ENCODE assay signal across 17 cellular contexts in genomic region chr6:152696543-152696942, GRCh38. TPM values are rescaled to one million over a fixed set of nuclear protein-coding genes. Genes with fewer than 3 reads are reported as not detected.
DNase-seq lines count a peak whose midpoint lies in the region; FAIRE-seq and TF ChIP-seq lines count a peak whose summit lies in the region.
"Had no signal": no experiment of that assay in that cellular context is flagged by ENCODE, and none has a peak within 500 bp of the region (broad histone marks: within the 10 kb centered on the region; RNA-seq: fewer than 3 reads in every experiment).

No MANE protein-coding gene starts in this region.

- CTCF ChIA-PET in mammary epithelial cell (lab: Charles Lee; ENCODE audit: low non-redundant PET) = no interaction called here

- peak overlapping the region; percentile 39 for H3K27ac ChIP-seq in mammary epithelial cell (ENCODE audit: insufficient read depth, low read depth, low read length)
- H3K27ac ChIP-seq in breast epithelium = no peak overlapping the region
- peak overlapping the region; percentile 62 for H3K27ac ChIP-seq in astrocyte (ENCODE audit: low read depth, low read length)
- peak overlapping the region in 6 of 8 donors; percentile 49 to 74 (median 65) for H3K27ac ChIP-seq in spleen
- H3K27ac ChIP-seq: 22Rv1, transverse colon had no signal

- no peaks in the 10 kb centered on the region for H4K20me1 ChIP-seq in mammary epithelial cell (ENCODE audit: insufficient read depth, low read length)
- no peaks in the 10 kb centered on the region for H4K20me1 ChIP-seq in astrocyte (ENCODE audit: insufficient read depth, low read length)

- H3K9ac ChIP-seq in mammary epithelial cell (ENCODE audit: insufficient read depth, low read length) (no peak overlapping the region), astrocyte (ENCODE audit: low read length) (peak overlapping the region; percentile 19)

- H3K27me3 Mint-ChIP-seq in astrocyte (ENCODE audit: low read depth, unreplicated experiment) = no peaks in the 10 kb centered on the region

- TF ChIP-seq POLR2A in breast epithelium (IDR thresholded peaks at IDR 0.05) (no peak), spleen (IDR thresholded peaks at IDR 0.05) (no peak)

- DNase-seq in mammary epithelial cell (peak; percentile 81), breast epithelium (ENCODE audit: low spot score in 2 of 2) (no peak), astrocyte (ENCODE audit: low read depth) (peak; percentile 90), foreskin fibroblast (peak; percentile 27 to 48), spleen (no peak), NCI-H2227 (lab: John Stamatoyannopoulos, UW; ENCODE audit: unreplicated experiment) (no peak), NCI-H345 treated with DMSO at 0.1 percent for 48 hours (lab: John Stamatoyannopoulos, UW; ENCODE audit: unreplicated experiment) (no peak)
- no peak for DNase-seq in activated CD4-positive, alpha-beta T cell treated with anti-CD3 and anti-CD28 coated beads for 4 hours
- DNase-seq: activated naive CD4-positive, alpha-beta T cell; left ventricle myocardium superior; NCI-H1105 treated with DMSO at 0.1 percent for 48 hours; NCI-H510A; transverse colon had no signal

- no peaks in the 10 kb centered on the region for H3K36me3 Mint-ChIP-seq in astrocyte (ENCODE audit: low read depth, unreplicated experiment)
- H3K36me3 Mint-ChIP-seq: IgD-negative memory B cell had no signal

- H3K79me2 ChIP-seq in mammary epithelial cell (ENCODE audit: insufficient read depth, low read length) (no peaks in the 10 kb centered on the region), astrocyte (ENCODE audit: insufficient read depth, low read length) (no peaks in the 10 kb centered on the region)

- H3K36me3 ChIP-seq in mammary epithelial cell (ENCODE audit: insufficient read depth, low read length) (no peaks in the 10 kb centered on the region), breast epithelium (no peaks in the 10 kb centered on the region), astrocyte (ENCODE audit: insufficient read depth, low read length) (no peaks in the 10 kb centered on the region), spleen (no peaks in the 10 kb centered on the region)
- H3K36me3 ChIP-seq: transverse colon had no signal

- H3K4me1 ChIP-seq in mammary epithelial cell (ENCODE audit: insufficient read depth, low read length) = peaks cover 9% of the 10 kb centered on the region
- no peaks in the 10 kb centered on the region for H3K4me1 ChIP-seq in breast epithelium
- H3K4me1 ChIP-seq in astrocyte (ENCODE audit: insufficient read depth, low read length) = peaks cover 4% of the 10 kb centered on the region
- H3K4me1 ChIP-seq in spleen = peaks cover 0 to 10% (median 2%) of the 10 kb centered on the region in 6 donors
- H3K4me1 ChIP-seq: transverse colon had no signal

- WGBS in mammary epithelial cell (ENCODE audit: low coverage, missing lambda C conversion rate) = 7% methylated on average over 2 of the region's 2 CpGs
- 63 to 82% (median 76%) methylated on average over 2 of the region's 2 CpGs for WGBS in spleen, 5 donors

- no peak for TF ChIP-seq CTCF in mammary epithelial cell (conservative IDR thresholded peaks at IDR 0.05 in 1 of 2, IDR thresholded peaks at IDR 0.05 in 1 of 2; ENCODE audit: extremely low read depth in 1 of 2, insufficient read depth in 1 of 2, low read depth in 1 of 2, low read length in 2 of 2)
- no peak for TF ChIP-seq CTCF in breast epithelium (IDR thresholded peaks at IDR 0.05)
- TF ChIP-seq CTCF in astrocyte (IDR thresholded peaks at IDR 0.05; ENCODE audit: insufficient read depth, low read depth, low read length) = no peak
- no peak for TF ChIP-seq CTCF in foreskin fibroblast (IDR thresholded peaks at IDR 0.05; ENCODE audit: low read depth, low read length)
- TF ChIP-seq CTCF in spleen (IDR thresholded peaks at IDR 0.05 in 8 of 11, conservative IDR thresholded peaks at IDR 0.05 in 3 of 11) = no peak

- peak; percentile 43 for FAIRE-seq in astrocyte (lab: Jason Lieb, UNC)

- no TSS peak for BruUV-seq in mammary epithelial cell (replicated peaks; lab: Mats Ljungman, UMichigan)

- H3K27me3 ChIP-seq in mammary epithelial cell (ENCODE audit: insufficient read depth, low read length) (no peaks in the 10 kb centered on the region), breast epithelium (no peaks in the 10 kb centered on the region), astrocyte (ENCODE audit: insufficient read depth, low read length) (no peaks in the 10 kb centered on the region), spleen (replicated peaks in 1 of 7) (peaks cover 0 to 15% (median 0%) of the 10 kb centered on the region in 7 donors)

- peak overlapping the region; percentile 44 for H3K4me2 ChIP-seq in mammary epithelial cell (ENCODE audit: insufficient read depth, low read depth, low read length)
- H3K4me2 ChIP-seq in astrocyte (ENCODE audit: low read length) = peak overlapping the region; percentile 48

- H3K4me3 Mint-ChIP-seq in astrocyte (ENCODE audit: unreplicated experiment) = no peak overlapping the region
- H3K4me3 Mint-ChIP-seq: IgD-negative memory B cell, neural crest cell had no signal

- no peak overlapping the region for H3K27ac Mint-ChIP-seq in astrocyte (ENCODE audit: unreplicated experiment)
- H3K27ac Mint-ChIP-seq: IgD-negative memory B cell had no signal

- H3K4me3 ChIP-seq in mammary epithelial cell (replicated peaks in 1 of 3; ENCODE audit: insufficient read depth in 1 of 3, low read depth in 2 of 3, low read length in 3 of 3) (no peak overlapping the region), breast epithelium (no peak overlapping the region), astrocyte (ENCODE audit: insufficient read depth, low read depth, low read length) (no peak overlapping the region), foreskin fibroblast (ENCODE audit: low read depth in 1 of 2, low read length in 2 of 2) (no peak overlapping the region), spleen (no peak overlapping the region)
- H3K4me3 ChIP-seq: transverse colon had no signal

- H3K9me3 ChIP-seq in mammary epithelial cell (replicated peaks; ENCODE audit: insufficient read depth, low read length) = no peaks in the 10 kb centered on the region
- no peaks in the 10 kb centered on the region for H3K9me3 ChIP-seq in breast epithelium
- no peaks in the 10 kb centered on the region for H3K9me3 ChIP-seq in astrocyte (ENCODE audit: insufficient read depth, low read depth, low read length)
- H3K9me3 ChIP-seq in spleen = no peaks in the 10 kb centered on the region
- H3K9me3 ChIP-seq: transverse colon had no signal

- dilution Hi-C loops in mammary epithelial cell (cut with HindIII; ENCODE audit: low sequenced_read_pairs) = no loop called here

- no peak overlapping the region for H2AFZ ChIP-seq in mammary epithelial cell (ENCODE audit: low read depth, low read length)
- no peak overlapping the region for H2AFZ ChIP-seq in astrocyte (ENCODE audit: low read depth, low read length)

- no peaks in the 10 kb centered on the region for H3K9me3 Mint-ChIP-seq in astrocyte (ENCODE audit: unreplicated experiment)
- H3K9me3 Mint-ChIP-seq: neural crest cell had no signal

- intact Hi-C loops in mammary epithelial cell (cut with micrococcal nuclease) = no loop called here
- intact Hi-C loops in breast epithelium (cut with DNase I; ENCODE audit: low total_unique reads) = no loop called here
- intact Hi-C loops in spleen (cut with DNase I; ENCODE audit: low total_unique reads) = no loop called here

- in situ Hi-C loops in mammary epithelial cell (cut with MboI; ENCODE audit: low sequenced_read_pairs in 2 of 2) = no loop called here

- peaks cover 9% of the 10 kb centered on the region for H3K4me1 Mint-ChIP-seq in astrocyte (ENCODE audit: low read depth, unreplicated experiment)
- H3K4me1 Mint-ChIP-seq: IgD-negative memory B cell, neural crest cell had no signal

RNA-seq across cellular contexts. Expression of gene MYCT1, which starts 1.2 kb away (rescaled TPM):
- total RNA-seq in mammary epithelial cell (not detected), breast epithelium (10 to 100 TPM in 2 of 3 donors, 1 to 10 TPM in 1; 6.6 to 16.4 (median 12.5) TPM), astrocyte (0.61 and 1.0 TPM in 2 replicates), spleen (10 to 100 TPM; 26.9 to 67.4 (median 62.7) TPM)
- polyA plus RNA-seq in mammary epithelial cell (not detected), spleen (10 to 100 TPM in 2 of 3 donors, 1 to 10 TPM in 1; 8.8 to 25.3 (median 11.3) TPM)
- not detected for polyA minus RNA-seq in mammary epithelial cell
- total RNA-seq: activated CD8-positive, alpha-beta memory T cell treated with anti-CD3 and anti-CD28 coated beads for 36 hours; neural crest cell had no signal
- polyA plus RNA-seq: IgD-negative memory B cell had no signal

RNA-seq across cellular contexts. Expression of gene VIP, which starts 54.1 kb away (rescaled TPM):
- not detected for total RNA-seq in mammary epithelial cell
- not detected for polyA plus RNA-seq in mammary epithelial cell
- not detected for polyA minus RNA-seq in mammary epithelial cell
- total RNA-seq in breast epithelium = 1 to 10 TPM in 1 of 3 donors, under 1 TPM in 2; 0.48 to 1.5 (median 0.98) TPM
- 0.36 and 0.45 TPM in 2 replicates for total RNA-seq in astrocyte
- total RNA-seq in spleen = 1 to 10 TPM; 1.6 to 7.4 (median 3.1) TPM
- polyA plus RNA-seq in spleen = 10 to 100 TPM in 2 of 3 donors, 1 to 10 TPM in 1; 1.5 to 25.2 (median 19.3) TPM
- total RNA-seq: activated CD8-positive, alpha-beta memory T cell treated with anti-CD3 and anti-CD28 coated beads for 36 hours; neural crest cell had no signal
- polyA plus RNA-seq: IgD-negative memory B cell had no signal

RNA-seq across cellular contexts. Expression of gene SYNE1, which starts 59.4 kb away (rescaled TPM):
- total RNA-seq in mammary epithelial cell = 10 to 100 TPM; 27.2 to 87.7 TPM
- polyA plus RNA-seq in mammary epithelial cell = 3.9 TPM
- polyA minus RNA-seq in mammary epithelial cell = 26.7 TPM
- 100 to 1,000 TPM in 1 of 3 donors, 10 to 100 TPM in 2; 80.9 to 106 (median 95.7) TPM for total RNA-seq in breast epithelium
- total RNA-seq in astrocyte = 64.0 and 66.5 TPM in 2 replicates
- total RNA-seq in spleen = 100 to 1,000 TPM; 171 to 336 (median 316) TPM
- 10 to 100 TPM; 27.8 to 48.4 (median 35.7) TPM for polyA plus RNA-seq in spleen

Comparison
In these comparisons a context has a peak if more than half of its experiments do, and no peak if none do; other contexts are left out.
1. DNase-seq: peak in mammary epithelial cell (single experiment), astrocyte (single experiment) and foreskin fibroblast (2 of 2); none in breast epithelium (0 of 2), spleen (single experiment), NCI-H2227 (single experiment), activated CD4-positive, alpha-beta T cell treated with anti-CD3 and anti-CD28 coated beads for 4 hours (0 of 2) and NCI-H345 treated with DMSO at 0.1 percent for 48 hours (single experiment).
2. H3K27ac ChIP-seq: peak in mammary epithelial cell (single experiment), astrocyte (single experiment) and spleen (6 of 8); none in breast epithelium (0 of 2).